8 cellular contexts compared by ENCODE assay signal in genomic region chr4:75895744-75896314, GRCh38. TPM values are rescaled to one million over a fixed set of nuclear protein-coding genes. Genes with fewer than 3 reads are reported as not detected.
DNase-seq lines count a peak whose midpoint lies in the region; ATAC-seq and TF ChIP-seq lines count a peak whose summit lies in the region.

No MANE protein-coding gene starts in this region.

- TF ChIP-seq CTCF in esophagus squamous epithelium (IDR thresholded peaks at IDR 0.05), result peak in 5 of 6 experiments; percentile 24 to 64 (median 41)

- no peak for TF ChIP-seq POLR2A in esophagus squamous epithelium (IDR thresholded peaks at IDR 0.05)

- DNase-seq in NCI-H1436 (lab: John Stamatoyannopoulos, UW) (peak; percentile 6), NCI-H1436 treated with DMSO at 0.1 percent for 48 hours (lab: John Stamatoyannopoulos, UW) (no peak), RKO (ENCODE audit: low spot score) (peak; percentile 46), esophagus squamous epithelium (lab: John Stamatoyannopoulos, UW) (no peak), pons (ENCODE audit: low spot score) (peak; percentile 23), mucosa of gallbladder (ENCODE audit: low spot score) (no peak)

- H3K4me3 ChIP-seq in esophagus squamous epithelium, result no peak overlapping the region

- no peaks in the 10 kb centered on the region for H3K36me3 ChIP-seq in esophagus squamous epithelium

- ATAC-seq in HG02571 (IDR thresholded peaks at IDR 0.05; ENCODE audit: unreplicated experiment) (peak; percentile 63), HG03521 (IDR thresholded peaks at IDR 0.05; ENCODE audit: unreplicated experiment) (no peak)

- no peaks in the 10 kb centered on the region for H3K4me1 ChIP-seq in esophagus squamous epithelium

- 33 to 35% methylated on average over 3 of the region's 4 CpGs for WGBS in esophagus squamous epithelium, 2 donors

- H3K27me3 ChIP-seq in esophagus squamous epithelium, result no peaks in the 10 kb centered on the region

- H3K9me3 ChIP-seq in esophagus squamous epithelium, result no peaks in the 10 kb centered on the region

- intact Hi-C loops in esophagus squamous epithelium (cut with DNase I), result no loop called here

- H3K27ac ChIP-seq in esophagus squamous epithelium, result no peak overlapping the region

RNA-seq across cellular contexts. Expression of gene PPEF2, which starts 6.4 kb away (rescaled TPM):
- total RNA-seq in esophagus squamous epithelium (under 1 TPM in 1 of 4 donors, not detected in 3; 0.04 TPM), mucosa of gallbladder (not detected)

RNA-seq across cellular contexts. Expression of gene NAAA, which starts 45.0 kb away (rescaled TPM):
- total RNA-seq in esophagus squamous epithelium (100 to 1,000 TPM in 2 of 4 donors, 10 to 100 TPM in 2; 53.6 to 152 (median 86.2) TPM), mucosa of gallbladder (28.0 TPM)

Comparison
In these comparisons a context has a peak if more than half of its experiments do, and no peak if none do; other contexts are left out.
1. DNase-seq: peak in NCI-H1436 (single experiment), RKO (single experiment) and pons (single experiment); none in NCI-H1436 treated with DMSO at 0.1 percent for 48 hours (single experiment), esophagus squamous epithelium (single experiment) and mucosa of gallbladder (single experiment).